8 cellular contexts compared by ENCODE assay signal in the genomic region with DNA sequence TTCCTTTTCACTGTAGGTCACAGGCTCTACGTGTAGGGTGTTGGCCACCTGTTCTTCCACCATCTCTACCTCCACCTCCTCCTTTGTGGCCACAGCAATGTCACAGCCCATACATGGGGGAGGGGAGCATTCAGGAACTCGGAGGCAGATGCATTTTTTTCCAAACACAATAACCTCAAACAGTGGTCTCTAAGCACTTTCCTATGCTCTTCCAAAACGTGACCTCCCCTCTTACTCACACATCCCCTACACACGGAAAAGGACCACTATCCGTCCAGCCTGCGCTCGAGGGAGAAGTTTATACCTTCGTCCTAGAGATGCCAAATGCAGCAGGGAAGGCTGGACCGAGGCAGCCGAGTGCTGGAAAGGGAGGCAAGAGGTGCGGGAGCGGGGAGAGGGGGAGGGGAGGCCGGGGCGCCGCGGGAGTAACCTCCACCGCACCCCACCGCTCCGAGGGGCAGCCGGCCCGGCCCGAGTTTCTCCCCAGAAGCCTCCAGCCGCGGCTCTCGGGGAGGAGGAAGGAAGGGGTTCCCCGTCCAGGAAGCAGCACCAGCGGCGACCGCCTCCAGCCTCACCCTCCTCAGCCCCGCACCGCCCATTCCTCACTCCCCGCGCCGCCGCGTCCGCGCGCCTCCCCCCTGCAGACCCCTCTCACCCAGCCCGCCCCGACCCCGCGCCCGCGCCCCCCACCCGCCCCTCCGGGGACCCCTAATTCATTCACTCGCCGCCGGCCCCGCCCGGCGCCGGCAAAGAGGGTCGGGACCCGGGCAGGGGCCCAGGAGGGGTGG. TPM values are rescaled to one million over a fixed set of nuclear protein-coding genes. Genes with fewer than 3 reads are reported as not detected.
DNase-seq lines count a peak whose midpoint lies in the region; ATAC-seq and TF ChIP-seq lines count a peak whose summit lies in the region.

No MANE protein-coding gene starts in this region.

- H4K20me1 ChIP-seq in OCI-LY7 (ENCODE audit: insufficient read depth, low read length) (peaks cover 7% of the 10 kb centered on the region; the same call in 1 of the 2 replicates), neural cell (ENCODE audit: insufficient read depth) (no peaks in the 10 kb centered on the region)

- POLR2A ChIA-PET in OCI-LY7 (lab: Charles Lee): interaction anchor here (0.6 to 3.4 kb wide), 9 partner anchors 9 to 235 kb away, joined by 4 to 21 read pairs (median 5); no protein-coding TSS in a partner anchor

- TF ChIP-seq CTCF in OCI-LY7 (conservative IDR thresholded peaks at IDR 0.05; ENCODE audit: low read length): no peak
- TF ChIP-seq CTCF in fibroblast of villous mesenchyme (IDR thresholded peaks at IDR 0.05; ENCODE audit: insufficient read depth, low read depth, low read length): no peak
- TF ChIP-seq CTCF in neural cell (IDR thresholded peaks at IDR 0.05; ENCODE audit: poor library complexity, severe bottlenecking): no peak
- TF ChIP-seq CTCF in thoracic aorta (IDR thresholded peaks at IDR 0.05): no peak

- ATAC-seq in HG03095 (IDR thresholded peaks at IDR 0.05; ENCODE audit: unreplicated experiment) (peak; percentile 32), thoracic aorta (ENCODE audit: insufficient number of reproducible peaks, low FRiP score, low read depth) (no peak)

- H3K4me3 ChIP-seq in OCI-LY7 (ENCODE audit: low read depth, low read length, poor library complexity, severe bottlenecking) (peak overlapping the region; percentile 99), fibroblast of villous mesenchyme (ENCODE audit: low read depth, low read length) (peak overlapping the region; percentile 91), neural cell (ENCODE audit: low read length) (peak overlapping the region; percentile 95), thoracic aorta (peak overlapping the region; percentile 98)

- peaks cover 5% of the 10 kb centered on the region for H3K27me3 ChIP-seq in neural cell (ENCODE audit: insufficient read depth, low read depth, low read length)
- no peaks in the 10 kb centered on the region for H3K27me3 ChIP-seq in thoracic aorta (replicated peaks; ENCODE audit: insufficient read depth)

- H3K36me3 Mint-ChIP-seq in activated T-helper 2 cell treated with anti-CD3 and anti-CD28 coated beads, Interferon-gamma antibody, Interleukin-2, Interleukin-4, amounts not matched to agents 10 μg/mL and 5 μg/mL and 100 μg/mL, durations not matched to agents 14 hours and 24 hours and 36 hours (ENCODE audit: low read depth): peaks cover 26% of the 10 kb centered on the region

- no peaks in the 10 kb centered on the region for H3F3A ChIP-seq in neural cell (ENCODE audit: insufficient read depth, low read length, poor library complexity, severe bottlenecking)

- intact Hi-C loops in OCI-LY7 (cut with micrococcal nuclease; ENCODE audit: unreplicated experiment): loop anchor here (2.0 to 5.0 kb wide), 4 partner anchors 73 to 1582 kb away; a partner anchor contains a TSS
- intact Hi-C loops in activated T-helper 2 cell treated with anti-CD3 and anti-CD28 coated beads, Interferon-gamma antibody, Interleukin-2, Interleukin-4, amounts not matched to agents 10 μg/mL and 5 μg/mL and 100 μg/mL, durations not matched to agents 14 hours and 24 hours and 36 hours (cut with micrococcal nuclease): loop anchor here (1.0 to 2.0 kb wide), 3 partner anchors 55 to 197 kb away; a partner anchor contains a TSS

- peaks cover 27% of the 10 kb centered on the region for H3K4me1 Mint-ChIP-seq in activated T-helper 2 cell treated with anti-CD3 and anti-CD28 coated beads, Interferon-gamma antibody, Interleukin-2, Interleukin-4, amounts not matched to agents 10 μg/mL and 5 μg/mL and 100 μg/mL, durations not matched to agents 14 hours and 24 hours and 36 hours (ENCODE audit: low read depth)

- H3K27ac ChIP-seq in OCI-LY7 (ENCODE audit: low read depth, low read length, poor library complexity, severe bottlenecking): peak overlapping the region; percentile 55
- H3K27ac ChIP-seq in neural cell (ENCODE audit: low read length): peak overlapping the region; percentile 73
- peak overlapping the region; percentile 74 to 89 for H3K27ac ChIP-seq in thoracic aorta

- H3K36me3 ChIP-seq in OCI-LY7 (ENCODE audit: insufficient read depth, low read length) (peaks cover 22% of the 10 kb centered on the region), neural cell (ENCODE audit: insufficient read depth, low read length) (no peaks in the 10 kb centered on the region), thoracic aorta (no peaks in the 10 kb centered on the region)

- H3K9ac ChIP-seq in neural cell (ENCODE audit: low read length): peak overlapping the region; percentile 80

- CTCF ChIA-PET in OCI-LY7 (lab: Charles Lee; ENCODE audit: unreplicated experiment): no interaction called here

- peak overlapping the region; percentile 90 for H3K4me3 Mint-ChIP-seq in activated T-helper 2 cell treated with anti-CD3 and anti-CD28 coated beads, Interferon-gamma antibody, Interleukin-2, Interleukin-4, amounts not matched to agents 10 μg/mL and 5 μg/mL and 100 μg/mL, durations not matched to agents 14 hours and 24 hours and 36 hours (ENCODE audit: low read depth)

- peak overlapping the region; percentile 93 for H3K27ac Mint-ChIP-seq in activated T-helper 2 cell treated with anti-CD3 and anti-CD28 coated beads, Interferon-gamma antibody, Interleukin-2, Interleukin-4, amounts not matched to agents 10 μg/mL and 5 μg/mL and 100 μg/mL, durations not matched to agents 14 hours and 24 hours and 36 hours

- no peaks in the 10 kb centered on the region for H3K9me3 Mint-ChIP-seq in activated T-helper 2 cell treated with anti-CD3 and anti-CD28 coated beads, Interferon-gamma antibody, Interleukin-2, Interleukin-4, amounts not matched to agents 10 μg/mL and 5 μg/mL and 100 μg/mL, durations not matched to agents 14 hours and 24 hours and 36 hours

- peaks cover 9% of the 10 kb centered on the region for H3K27me3 Mint-ChIP-seq in activated T-helper 2 cell treated with anti-CD3 and anti-CD28 coated beads, Interferon-gamma antibody, Interleukin-2, Interleukin-4, amounts not matched to agents 10 μg/mL and 5 μg/mL and 100 μg/mL, durations not matched to agents 14 hours and 24 hours and 36 hours (ENCODE audit: low read depth)

- H3K4me2 ChIP-seq in OCI-LY7 (ENCODE audit: low read length) (peak overlapping the region; percentile 93), neural cell (ENCODE audit: low read length) (peak overlapping the region; percentile 16)

- peaks cover 56% of the 10 kb centered on the region for H3K4me1 ChIP-seq in OCI-LY7 (ENCODE audit: insufficient read depth, low read length, poor library complexity, severe bottlenecking)
- peaks cover 7 to 21% of the 10 kb centered on the region in 2 donors for H3K4me1 ChIP-seq in thoracic aorta (ENCODE audit: control insufficient read depth in 1 of 2, low read depth in 2 of 2)

- H3K79me2 ChIP-seq in OCI-LY7 (ENCODE audit: insufficient read depth, low read depth, low read length) (peaks cover 49% of the 10 kb centered on the region), neural cell (replicated peaks; ENCODE audit: insufficient read depth, low read length) (peaks cover 31% of the 10 kb centered on the region)

- peak; percentile 22 for TF ChIP-seq RAD21 in neural cell (conservative IDR thresholded peaks at IDR 0.05)

- peak; percentile 25 for DNase-seq in SIG-M5 treated with dmso at 0.1 percent for 504 hours (lab: John Stamatoyannopoulos, UW; ENCODE audit: unreplicated experiment)
- no peak for DNase-seq in SIG-M5 (lab: John Stamatoyannopoulos, UW)
- peak; percentile 67 for DNase-seq in OCI-LY7 (ENCODE audit: low spot score)
- peak; percentile 48 for DNase-seq in activated T-helper 2 cell treated with anti-CD3 and anti-CD28 coated beads, Interferon-gamma antibody, Interleukin-2, Interleukin-4, amounts not matched to agents 10 μg/mL and 5 μg/mL and 100 μg/mL, durations not matched to agents 14 hours and 24 hours and 36 hours (ENCODE audit: low spot score)
- no peak for DNase-seq in fibroblast of villous mesenchyme (ENCODE audit: low read depth)
- DNase-seq in thoracic aorta (ENCODE audit: low spot score): no peak

- H3K9me2 ChIP-seq in OCI-LY7 (ENCODE audit: insufficient read depth, low read length) (no peaks in the 10 kb centered on the region), neural cell (ENCODE audit: insufficient read depth, low read length) (no peaks in the 10 kb centered on the region)

- no peak for TF ChIP-seq EP300 in neural cell (conservative IDR thresholded peaks at IDR 0.05; ENCODE audit: poor library complexity, severe bottlenecking)

- BruUV-seq in OCI-LY7 (replicated peaks; lab: Mats Ljungman, UMichigan): no TSS peak

- H3K9me3 ChIP-seq in OCI-LY7 (ENCODE audit: low read length): no peaks in the 10 kb centered on the region
- H3K9me3 ChIP-seq in neural cell (ENCODE audit: low read length): no peaks in the 10 kb centered on the region
- no peaks in the 10 kb centered on the region for H3K9me3 ChIP-seq in thoracic aorta

- H2AFZ ChIP-seq in OCI-LY7 (ENCODE audit: low read length) (peak overlapping the region; percentile 64; the same call in 1 of the 2 replicates), neural cell (ENCODE audit: low read depth, low read length) (peak overlapping the region; percentile 62)

TF ChIP-seq in neural cell, 6 proteins besides CTCF, POLR2A, EP300 and RAD21 (continues in another document):
- TF ChIP-seq POLR2AphosphoS5 (IDR thresholded peaks at IDR 0.05): no peak

RNA-seq across cellular contexts. Expression of a gene that starts 0.6 kb away (rescaled TPM):
- total RNA-seq in OCI-LY7 (2014; rRNA removed; shearing (Covaris generic)): 8.6 and 14.7 TPM in 2 replicates
- total RNA-seq in OCI-LY7 (2022) (33.2 and 39.1 TPM in 2 replicates), fibroblast of villous mesenchyme (15.1 and 19.9 TPM in 2 replicates), thoracic aorta (10 to 100 TPM; 16.2 to 19.0 TPM)
- total RNA-seq in activated T-helper 2 cell treated with anti-CD3 and anti-CD28 coated beads, Interferon-gamma antibody, Interleukin-2, Interleukin-4, amounts not matched to agents 10 μg/mL and 5 μg/mL and 100 μg/mL, durations not matched to agents 14 hours and 24 hours and 36 hours: 25.2 TPM in 2 replicates
- 34.7 and 35.1 TPM in 2 replicates for polyA plus RNA-seq in neural cell
- polyA minus RNA-seq in neural cell: 50.4 and 59.6 TPM in 2 replicates

RNA-seq across cellular contexts. Expression of a gene that starts 55.1 kb away (rescaled TPM):
- 2.8 and 8.5 TPM in 2 replicates for total RNA-seq in OCI-LY7 (2014; rRNA removed; shearing (Covaris generic))
- 11.4 and 13.0 TPM in 2 replicates for total RNA-seq in OCI-LY7 (2022)
- 7.6 and 9.8 TPM in 2 replicates for total RNA-seq in activated T-helper 2 cell treated with anti-CD3 and anti-CD28 coated beads, Interferon-gamma antibody, Interleukin-2, Interleukin-4, amounts not matched to agents 10 μg/mL and 5 μg/mL and 100 μg/mL, durations not matched to agents 14 hours and 24 hours and 36 hours
- total RNA-seq in fibroblast of villous mesenchyme: 17.4 and 27.2 TPM in 2 replicates
- polyA plus RNA-seq in neural cell: 81.8 and 85.0 TPM in 2 replicates
- polyA minus RNA-seq in neural cell: 52.6 and 78.4 TPM in 2 replicates
- total RNA-seq in thoracic aorta: 10 to 100 TPM; 21.8 to 39.1 TPM

RNA-seq across cellular contexts. Expression of a gene that starts 55.2 kb away (rescaled TPM):
- total RNA-seq in OCI-LY7 (2014; rRNA removed; shearing (Covaris generic)): not detected in 2 replicates
- not detected in 2 replicates for total RNA-seq in OCI-LY7 (2022)
- total RNA-seq in activated T-helper 2 cell treated with anti-CD3 and anti-CD28 coated beads, Interferon-gamma antibody, Interleukin-2, Interleukin-4, amounts not matched to agents 10 μg/mL and 5 μg/mL and 100 μg/mL, durations not matched to agents 14 hours and 24 hours and 36 hours: not detected in 2 replicates
- total RNA-seq in fibroblast of villous mesenchyme: under 0.01 TPM in 1 of 2 replicates, not detected in the other
- polyA plus RNA-seq in neural cell: 0.58 and 1.3 TPM in 2 replicates
- 3.8 and 5.6 TPM in 2 replicates for polyA minus RNA-seq in neural cell
- total RNA-seq in thoracic aorta: not detected

Comparison
In these comparisons a context has a peak if more than half of its experiments do, and no peak if none do; other contexts are left out.
1. DNase-seq: peak in SIG-M5 treated with dmso at 0.1 percent for 504 hours (single experiment), OCI-LY7 (single experiment) and activated T-helper 2 cell treated with anti-CD3 and anti-CD28 coated beads, Interferon-gamma antibody, Interleukin-2, Interleukin-4, amounts not matched to agents 10 μg/mL and 5 μg/mL and 100 μg/mL, durations not matched to agents 14 hours and 24 hours and 36 hours (single experiment); none in SIG-M5 (single experiment), fibroblast of villous mesenchyme (single experiment) and thoracic aorta (single experiment).
2. Peak in every context shown above with its lines, with median percentiles within 50 percentile points of each other: H3K27ac ChIP-seq and H3K4me3 ChIP-seq.